In the genomic region with DNA sequence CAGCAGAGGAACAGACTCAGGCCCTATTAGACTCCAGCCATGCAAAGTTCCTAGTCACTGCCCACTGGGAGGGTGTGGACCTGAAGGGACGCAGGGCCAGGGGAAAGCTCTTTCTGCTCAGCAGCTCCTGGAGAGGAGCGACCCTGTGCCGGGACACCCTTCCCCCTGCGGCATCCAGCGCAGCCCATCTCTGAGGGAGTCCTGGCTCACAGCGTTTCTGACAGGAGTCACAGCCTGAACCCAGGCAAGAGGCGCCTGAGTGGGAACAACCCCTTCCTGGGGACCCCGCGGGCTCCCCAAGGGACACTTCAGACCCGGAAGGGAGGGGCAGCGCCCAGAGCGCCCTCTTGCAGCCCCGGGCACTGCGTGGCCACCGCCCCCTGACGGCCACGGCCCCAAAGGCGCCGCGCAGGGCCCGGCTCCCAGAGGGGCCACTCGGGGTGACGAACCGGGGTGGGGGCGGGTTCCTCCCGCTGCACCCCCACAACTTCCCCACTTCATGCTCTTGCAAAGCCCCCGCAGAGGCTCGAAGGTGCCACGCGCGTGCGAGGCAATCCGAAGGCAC, we compare ENCODE assay signal across 1 cellular context.
TF ChIP-seq lines count a peak whose summit lies in the region.

No MANE protein-coding gene starts in this region.

TF ChIP-seq in endothelial cell of umbilical vein, 7 proteins besides CTCF, POLR2A, EP300 and RAD21:
- no peak for TF ChIP-seq FOS (IDR thresholded peaks at IDR 0.05; ENCODE audit: borderline replicate concordance, insufficient read depth, low read length)
- TF ChIP-seq, protein P1, sequence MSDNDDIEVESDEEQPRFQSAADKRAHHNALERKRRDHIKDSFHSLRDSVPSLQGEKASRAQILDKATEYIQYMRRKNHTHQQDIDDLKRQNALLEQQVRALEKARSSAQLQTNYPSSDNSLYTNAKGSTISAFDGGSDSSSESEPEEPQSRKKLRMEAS (IDR thresholded peaks at IDR 0.05; ENCODE audit: insufficient read depth, insufficient read length), result no peak
- no peak for TF ChIP-seq GATA2 (IDR thresholded peaks at IDR 0.05; ENCODE audit: insufficient read depth, insufficient read length, low read depth, low read length)
- no peak for TF ChIP-seq POLR2AphosphoS5 (IDR thresholded peaks at IDR 0.05; ENCODE audit: insufficient read depth, low read depth, low read length)
- no peak for TF ChIP-seq JUN (IDR thresholded peaks at IDR 0.05; ENCODE audit: borderline replicate concordance, insufficient read depth, insufficient read length, low read depth)
- TF ChIP-seq EZH2 (IDR thresholded peaks at IDR 0.05; ENCODE audit: borderline replicate concordance, low read depth, low read length, severe bottlenecking), result no peak
- no peak for TF ChIP-seq MYC (IDR thresholded peaks at IDR 0.05; ENCODE audit: low read depth, low read length)
TF ChIP-seq in endothelial cell of umbilical vein: peak in this region for 0.
